1 cellular context compared by ENCODE assay signal in the genomic region with DNA sequence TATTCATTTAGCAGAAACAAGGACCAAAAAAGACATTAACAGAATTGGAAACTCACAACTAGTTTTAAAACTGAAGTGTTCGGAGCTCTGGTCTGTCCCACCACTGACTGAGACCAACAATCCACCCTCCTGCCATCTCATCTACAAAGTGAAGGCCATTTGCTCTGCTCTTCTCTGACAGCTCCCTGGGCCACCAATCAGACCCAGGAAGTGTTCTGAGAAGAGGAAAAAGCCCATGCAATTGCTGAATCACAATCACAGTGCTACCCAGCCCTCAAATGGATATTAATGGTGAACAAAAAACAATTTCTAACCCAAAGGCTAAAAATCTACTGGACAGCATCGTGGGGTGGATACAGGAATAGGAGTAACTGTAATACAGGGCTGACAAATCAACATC.
TF ChIP-seq lines count a peak whose summit lies in the region.

No MANE protein-coding gene starts in this region.

TF ChIP-seq in HEK293, 187 proteins besides CTCF, POLR2A, EP300 and RAD21 (continued from another document):
- TF ChIP-seq, protein P1, sequence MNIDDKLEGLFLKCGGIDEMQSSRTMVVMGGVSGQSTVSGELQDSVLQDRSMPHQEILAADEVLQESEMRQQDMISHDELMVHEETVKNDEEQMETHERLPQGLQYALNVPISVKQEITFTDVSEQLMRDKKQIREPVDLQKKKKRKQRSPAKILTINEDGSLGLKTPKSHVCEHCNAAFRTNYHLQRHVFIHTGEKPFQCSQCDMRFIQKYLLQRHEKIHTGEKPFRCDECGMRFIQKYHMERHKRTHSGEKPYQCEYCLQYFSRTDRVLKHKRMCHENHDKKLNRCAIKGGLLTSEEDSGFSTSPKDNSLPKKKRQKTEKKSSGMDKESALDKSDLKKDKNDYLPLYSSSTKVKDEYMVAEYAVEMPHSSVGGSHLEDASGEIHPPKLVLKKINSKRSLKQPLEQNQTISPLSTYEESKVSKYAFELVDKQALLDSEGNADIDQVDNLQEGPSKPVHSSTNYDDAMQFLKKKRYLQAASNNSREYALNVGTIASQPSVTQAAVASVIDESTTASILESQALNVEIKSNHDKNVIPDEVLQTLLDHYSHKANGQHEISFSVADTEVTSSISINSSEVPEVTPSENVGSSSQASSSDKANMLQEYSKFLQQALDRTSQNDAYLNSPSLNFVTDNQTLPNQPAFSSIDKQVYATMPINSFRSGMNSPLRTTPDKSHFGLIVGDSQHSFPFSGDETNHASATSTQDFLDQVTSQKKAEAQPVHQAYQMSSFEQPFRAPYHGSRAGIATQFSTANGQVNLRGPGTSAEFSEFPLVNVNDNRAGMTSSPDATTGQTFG (tag by site-specific recombination; IDR thresholded peaks at IDR 0.05; ENCODE audit: borderline replicate concordance) = no peak
- TF ChIP-seq ZNF549 (tag by site-specific recombination; IDR thresholded peaks at IDR 0.05) (no peak), ZNF561 (tag by site-specific recombination; IDR thresholded peaks at IDR 0.05; ENCODE audit: borderline replicate concordance) (no peak), ZNF530 (tag by site-specific recombination; IDR thresholded peaks at IDR 0.05; ENCODE audit: low read depth) (no peak), RBAK (tag by site-specific recombination; IDR thresholded peaks at IDR 0.05) (no peak), ZNF555 (tag by site-specific recombination; conservative IDR thresholded peaks at IDR 0.05) (no peak), ZFP69B (tag by site-specific recombination; IDR thresholded peaks at IDR 0.05) (no peak), ZNF660 (tag by site-specific recombination; IDR thresholded peaks at IDR 0.05) (no peak), ZNF548 (tag by site-specific recombination; IDR thresholded peaks at IDR 0.05) (no peak)
